Comparison of ENCODE assay signal across 18 cellular contexts in the genomic region with DNA sequence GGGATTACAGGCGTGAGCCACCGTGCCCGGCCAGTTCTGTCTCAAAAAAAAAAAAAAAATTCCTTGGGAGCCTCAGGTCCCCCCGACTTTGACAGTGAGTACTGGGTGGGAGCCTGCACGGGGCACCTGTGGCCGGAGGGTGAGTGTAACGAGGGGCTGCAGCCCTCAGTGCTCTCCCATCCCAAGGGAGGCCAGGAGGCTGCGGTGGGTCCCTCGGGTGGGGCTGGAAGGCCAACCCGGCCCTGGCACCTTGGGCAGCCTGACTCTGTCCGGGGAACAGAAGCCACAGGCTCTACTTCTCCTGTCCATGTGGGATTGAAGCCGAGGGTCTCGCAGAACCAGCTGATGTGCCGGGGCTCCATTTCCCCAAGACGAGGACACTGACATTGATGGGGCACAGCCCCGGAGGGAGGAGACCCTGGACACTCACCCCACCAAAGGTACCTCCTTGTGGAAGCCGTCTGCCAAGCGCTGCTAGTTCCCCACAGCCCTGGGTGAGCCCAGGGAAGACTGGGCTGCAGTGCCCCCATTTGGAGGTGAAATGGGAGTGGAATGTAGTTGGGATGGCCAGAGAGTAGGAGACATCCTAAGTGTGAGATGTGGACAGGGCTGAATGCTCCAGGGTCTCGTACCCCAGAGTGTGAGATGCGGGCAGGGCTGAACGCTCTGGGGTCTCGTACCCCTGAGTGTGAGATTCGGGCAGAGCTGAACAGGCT. TPM values are rescaled to one million over a fixed set of nuclear protein-coding genes. Genes with fewer than 3 reads are reported as not detected.
DNase-seq lines count a peak whose midpoint lies in the region; ATAC-seq and TF ChIP-seq lines count a peak whose summit lies in the region.
"Had no signal": no experiment of that assay in that cellular context is flagged by ENCODE, and none has a peak within 500 bp of the region (broad histone marks: within the 10 kb centered on the region; RNA-seq: fewer than 3 reads in every experiment).

No MANE protein-coding gene starts in this region.

- peaks cover 2% of the 10 kb centered on the region for H3K36me3 Mint-ChIP-seq in central memory CD8-positive, alpha-beta T cell (ENCODE audit: insufficient read depth)
- H3K36me3 Mint-ChIP-seq in osteocyte (ENCODE audit: unreplicated experiment): no peaks in the 10 kb centered on the region

- WGBS in spleen, 5 donors: 83 to 93% (median 92%) methylated on average over 19 to 23 of the region's 23 CpGs

- no peak for TF ChIP-seq POLR2A in spleen (IDR thresholded peaks at IDR 0.05)

- H3K4me1 Mint-ChIP-seq in central memory CD8-positive, alpha-beta T cell: peaks cover 9% of the 10 kb centered on the region
- H3K4me1 Mint-ChIP-seq in osteocyte (ENCODE audit: unreplicated experiment): peaks cover 9% of the 10 kb centered on the region

- no peak for TF ChIP-seq CTCF in spleen (IDR thresholded peaks at IDR 0.05 in 8 of 11, conservative IDR thresholded peaks at IDR 0.05 in 3 of 11)
- no peak for TF ChIP-seq CTCF in osteocyte (IDR thresholded peaks at IDR 0.05)

- no peak for DNase-seq in central memory CD8-positive, alpha-beta T cell (ENCODE audit: low spot score in 2 of 2)
- DNase-seq in spleen (no peak), osteocyte (ENCODE audit: extremely low spot score, unreplicated experiment) (no peak)
- DNase-seq: activated CD8-positive, alpha-beta memory T cell treated with anti-CD3 and anti-CD28 coated beads, Interleukin-2, amount 50 U/mL, for 48 hours; activated naive CD8-positive, alpha-beta T cell treated with anti-CD3 and anti-CD28 coated beads, Interleukin-2, amount 50 U/mL, for 24 hours; GOT3; Karpas-422; mammary epithelial cell; NCI-H1694 treated with DMSO at 0.1 percent for 48 hours; NCI-H774; SJCRH30; stimulated activated CD4-positive, alpha-beta T cell treated with anti-CD3 and anti-CD28 coated beads, Interleukin-12 subunit alpha, Interleukin-12 subunit beta, amount 100 ng/mL, for 4 hours had no signal

- no peaks in the 10 kb centered on the region for H3K9me3 Mint-ChIP-seq in central memory CD8-positive, alpha-beta T cell
- H3K9me3 Mint-ChIP-seq in osteocyte (ENCODE audit: unreplicated experiment): no peaks in the 10 kb centered on the region
- H3K9me3 Mint-ChIP-seq: activated naive CD8-positive, alpha-beta T cell treated with anti-CD3 and anti-CD28 coated beads, Interleukin-2, amount 50 U/mL, for 24 hours had no signal

- H3K27me3 Mint-ChIP-seq in central memory CD8-positive, alpha-beta T cell: peaks cover 35% of the 10 kb centered on the region
- H3K27me3 Mint-ChIP-seq in osteocyte (ENCODE audit: unreplicated experiment): no peaks in the 10 kb centered on the region

- H3K27ac ChIP-seq in spleen: no peak overlapping the region
- H3K27ac ChIP-seq: coronary artery, neutrophil, SJCRH30, thoracic aorta, VCaP had no signal

- TF ChIP-seq RAD21 in Ishikawa (IDR thresholded peaks at IDR 0.05; ENCODE audit: low read depth): peak; percentile 22; the same call in 1 of the 2 replicates

- ATAC-seq in central memory CD8-positive, alpha-beta T cell (replicated peaks; ENCODE audit: extremely low read depth, poor library complexity, severe bottlenecking): no peak
- ATAC-seq: activated naive CD8-positive, alpha-beta T cell treated with anti-CD3 and anti-CD28 coated beads, Interleukin-2, amount 50 U/mL, for 24 hours had no signal

- no peak for TF ChIP-seq EP300 in Ishikawa (IDR thresholded peaks at IDR 0.05; ENCODE audit: borderline replicate concordance)

- peaks cover 0 to 17% (median 6%) of the 10 kb centered on the region in 6 donors for H3K36me3 ChIP-seq in spleen
- H3K36me3 ChIP-seq: neutrophil, SJCRH30, thoracic aorta had no signal

- H3K27me3 ChIP-seq in spleen (replicated peaks in 1 of 7): peaks cover 0 to 47% (median 29%) of the 10 kb centered on the region in 7 donors

- no peak overlapping the region for H3K4me3 Mint-ChIP-seq in central memory CD8-positive, alpha-beta T cell
- H3K4me3 Mint-ChIP-seq in osteocyte (ENCODE audit: unreplicated experiment): no peak overlapping the region
- H3K4me3 Mint-ChIP-seq: activated naive CD8-positive, alpha-beta T cell treated with anti-CD3 and anti-CD28 coated beads, Interleukin-2, amount 50 U/mL, for 24 hours had no signal

- no peak overlapping the region for H3K4me3 ChIP-seq in spleen
- H3K4me3 ChIP-seq: coronary artery, SJCRH30, thoracic aorta had no signal

- H3K4me1 ChIP-seq in spleen: peaks cover 0 to 56% (median 39%) of the 10 kb centered on the region in 6 donors
- H3K4me1 ChIP-seq: SJCRH30 had no signal

- intact Hi-C loops in spleen (cut with DNase I; ENCODE audit: low total_unique reads): no loop called here

- peak overlapping the region; percentile 87 for H3K27ac Mint-ChIP-seq in central memory CD8-positive, alpha-beta T cell (ENCODE audit: low read depth)
- H3K27ac Mint-ChIP-seq in osteocyte (ENCODE audit: unreplicated experiment): no peak overlapping the region
- H3K27ac Mint-ChIP-seq: activated naive CD8-positive, alpha-beta T cell treated with anti-CD3 and anti-CD28 coated beads, Interleukin-2, amount 50 U/mL, for 24 hours; CD14-positive monocyte had no signal

- no peaks in the 10 kb centered on the region for H3K9me3 ChIP-seq in spleen
- H3K9me3 ChIP-seq: neutrophil, SJCRH30, thoracic aorta had no signal

TF ChIP-seq in Ishikawa, 13 proteins besides CTCF, POLR2A, EP300 and RAD21:
- TF ChIP-seq REST (IDR thresholded peaks at IDR 0.05; ENCODE audit: low read depth) (no peak), EGR1 (IDR thresholded peaks at IDR 0.05) (no peak), USF1 (IDR thresholded peaks at IDR 0.05) (no peak), CREB1 (IDR thresholded peaks at IDR 0.05; ENCODE audit: low read depth) (no peak), TAF1 (IDR thresholded peaks at IDR 0.05; ENCODE audit: low read depth) (no peak), FOXM1 (IDR thresholded peaks at IDR 0.05; ENCODE audit: borderline replicate concordance, low read depth) (no peak), TEAD4 (IDR thresholded peaks at IDR 0.05) (no peak)

RNA-seq across cellular contexts. Expression of gene SLC26A1, which starts 2.3 kb away (rescaled TPM):
- under 1 TPM in 6 of 7 donors, not detected in 1; 0.07 to 0.68 (median 0.19) TPM for total RNA-seq in spleen
- under 1 TPM; 0.24 to 0.48 (median 0.30) TPM for polyA plus RNA-seq in spleen
- total RNA-seq in osteocyte: 0.78 and 0.83 TPM in 2 replicates
- total RNA-seq: mammary epithelial cell, SJCRH30, thoracic aorta had no signal
- polyA plus RNA-seq: mammary epithelial cell had no signal

RNA-seq across cellular contexts. Expression of gene IDUA, which starts 8.6 kb away (rescaled TPM):
- total RNA-seq in spleen (10 to 100 TPM; 18.3 to 58.3 (median 37.9) TPM), osteocyte (58.0 and 67.8 TPM in 2 replicates)
- 10 to 100 TPM; 11.5 to 26.5 (median 19.1) TPM for polyA plus RNA-seq in spleen

RNA-seq across cellular contexts. Expression of gene FGFRL1, which starts 16.0 kb away (rescaled TPM):
- total RNA-seq in spleen: 10 to 100 TPM in 5 of 7 donors, 1 to 10 TPM in 2; 7.9 to 20.6 (median 13.2) TPM
- 1 to 10 TPM; 1.4 to 4.6 (median 1.5) TPM for polyA plus RNA-seq in spleen
- total RNA-seq in osteocyte: 56.9 and 59.8 TPM in 2 replicates

RNA-seq across cellular contexts. Expression of gene DGKQ, which starts 22.1 kb away (rescaled TPM):
- 10 to 100 TPM; 13.6 to 26.3 (median 17.0) TPM for total RNA-seq in spleen
- polyA plus RNA-seq in spleen: 10 to 100 TPM in 1 of 3 donors, 1 to 10 TPM in 2; 6.3 to 15.4 (median 9.3) TPM
- 17.9 and 18.5 TPM in 2 replicates for total RNA-seq in osteocyte
